ENCODE assay signal across 14 cellular contexts in the genomic region with DNA sequence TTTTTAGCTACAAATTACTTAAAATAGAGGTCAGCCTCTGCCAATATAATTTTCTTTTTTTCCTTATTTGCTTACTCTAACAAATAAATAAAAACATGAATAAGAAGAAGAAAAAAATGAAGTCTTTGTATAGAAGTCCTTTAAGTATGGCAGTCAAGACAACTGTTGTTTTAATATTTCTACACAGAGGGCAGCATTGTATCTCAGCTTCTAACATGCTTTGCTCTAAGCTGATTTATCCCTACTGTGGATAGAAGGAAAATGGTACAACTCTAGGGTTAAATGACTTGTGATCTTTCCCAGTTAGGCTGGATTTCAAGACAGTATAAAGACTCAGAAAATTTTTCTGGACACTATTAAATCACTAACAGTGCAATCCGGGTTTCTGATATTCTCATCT.
DNase-seq lines count a peak whose midpoint lies in the region; ATAC-seq and TF ChIP-seq lines count a peak whose summit lies in the region.
"Had no signal": no experiment of that assay in that cellular context is flagged by ENCODE, and none has a peak within 500 bp of the region (broad histone marks: within the 10 kb centered on the region; RNA-seq: fewer than 3 reads in every experiment).

No MANE protein-coding gene starts in this region.

- H3K27ac ChIP-seq in Panc1 (ENCODE audit: low read length) = no peak overlapping the region
- H3K27ac ChIP-seq: ovary had no signal

- H3K9me3 Mint-ChIP-seq in type B pancreatic cell = no peaks in the 10 kb centered on the region

- POLR2A ChIA-PET in Panc1 (lab: Charles Lee) = no interaction called here

- intact Hi-C loops in Panc1 (cut with micrococcal nuclease; ENCODE audit: unreplicated experiment) = no loop called here

- DNase-seq in SIG-M5 treated with dmso at 0.1 percent for 504 hours (lab: John Stamatoyannopoulos, UW; ENCODE audit: unreplicated experiment) (peak; percentile 0), SIG-M5 (lab: John Stamatoyannopoulos, UW) (no peak), Panc1 (ENCODE audit: low read depth, low spot score) (no peak), fibroblast of pulmonary artery (ENCODE audit: low read depth) (peak; percentile 1), type B pancreatic cell (ENCODE audit: extremely low spot score, unreplicated experiment) (no peak), iPS-NIHi7 (ENCODE audit: extremely low spot score) (no peak), GM20000 (ENCODE audit: low spot score) (no peak), NCI-H748 treated with DMSO at 0.1 percent for 48 hours (lab: John Stamatoyannopoulos, UW) (no peak)
- DNase-seq: ACHN; activated CD4-positive, alpha-beta T cell treated with anti-CD3 and anti-CD28 coated beads, Interleukin-2, amount 50 U/mL, for 48 hours; anterior cingulate cortex; ovary; stimulated activated CD4-positive, alpha-beta T cell treated with anti-CD3 and anti-CD28 coated beads, Interleukin-12 subunit alpha, Interleukin-12 subunit beta, amount 100 ng/mL, for 4 hours; substantia nigra had no signal

- H3K9me3 ChIP-seq in Panc1 (ENCODE audit: control insufficient read depth, insufficient read depth, low read depth, low read length) = no peaks in the 10 kb centered on the region
- H3K9me3 ChIP-seq: ovary had no signal

- H3K4me3 Mint-ChIP-seq in type B pancreatic cell = no peak overlapping the region

- no peak for ATAC-seq in Panc1

- CTCF ChIA-PET in Panc1 (lab: Charles Lee) = no interaction called here

- H3K27ac Mint-ChIP-seq in type B pancreatic cell = no peak overlapping the region

- in situ Hi-C loops in Panc1 (cut with HindIII; ENCODE audit: low pct_unique_long_range_greater_than_20kb, low sequenced_read_pairs) = no loop called here

- no peaks in the 10 kb centered on the region for H3K4me1 ChIP-seq in Panc1 (ENCODE audit: control insufficient read depth, insufficient read depth, low read length)

- no peaks in the 10 kb centered on the region for H3K27me3 ChIP-seq in Panc1 (ENCODE audit: control insufficient read depth, insufficient read depth, low read length)
- H3K27me3 ChIP-seq: ovary had no signal

- H3K36me3 ChIP-seq in Panc1 (ENCODE audit: control insufficient read depth, insufficient read depth, low read length) = no peaks in the 10 kb centered on the region
- H3K36me3 ChIP-seq: ovary had no signal

- H3K27me3 Mint-ChIP-seq in type B pancreatic cell = peaks cover 15% of the 10 kb centered on the region

- H3K4me3 ChIP-seq in Panc1 (ENCODE audit: low read depth in 2 of 2, low read length in 2 of 2) = no peak overlapping the region
- H3K4me3 ChIP-seq in fibroblast of pulmonary artery (replicated peaks; ENCODE audit: low read depth, low read length) = no peak overlapping the region
- H3K4me3 ChIP-seq: ovary had no signal

- no TSS peak for BruUV-seq in Panc1 (replicated peaks; lab: Mats Ljungman, UMichigan)

- H3K4me1 Mint-ChIP-seq in type B pancreatic cell (ENCODE audit: unreplicated experiment) = no peaks in the 10 kb centered on the region

- peak; percentile 21; the same call in 1 of the 2 replicates for TF ChIP-seq CTCF in Panc1 (IDR thresholded peaks at IDR 0.05)
- TF ChIP-seq CTCF in fibroblast of pulmonary artery (IDR thresholded peaks at IDR 0.05; ENCODE audit: low read length, missing control alignments) = no peak
- peak; percentile 30 for TF ChIP-seq CTCF in type B pancreatic cell (conservative IDR thresholded peaks at IDR 0.05)
- TF ChIP-seq CTCF in GM20000 (IDR thresholded peaks at IDR 0.05; ENCODE audit: extremely low read depth, missing control alignments) = no peak

- no peaks in the 10 kb centered on the region for H3K36me3 Mint-ChIP-seq in type B pancreatic cell

Comparison
In these comparisons a context has a peak if more than half of its experiments do, and no peak if none do; other contexts are left out.
1. DNase-seq: peak in SIG-M5 treated with dmso at 0.1 percent for 504 hours (single experiment) and fibroblast of pulmonary artery (single experiment); none in SIG-M5 (single experiment), Panc1 (single experiment), type B pancreatic cell (single experiment), iPS-NIHi7 (single experiment), GM20000 (single experiment) and NCI-H748 treated with DMSO at 0.1 percent for 48 hours (single experiment).
2. CTCF ChIP-seq: peak in Panc1 (single experiment) and type B pancreatic cell (single experiment); none in fibroblast of pulmonary artery (single experiment) and GM20000 (single experiment).